In the genomic region with DNA sequence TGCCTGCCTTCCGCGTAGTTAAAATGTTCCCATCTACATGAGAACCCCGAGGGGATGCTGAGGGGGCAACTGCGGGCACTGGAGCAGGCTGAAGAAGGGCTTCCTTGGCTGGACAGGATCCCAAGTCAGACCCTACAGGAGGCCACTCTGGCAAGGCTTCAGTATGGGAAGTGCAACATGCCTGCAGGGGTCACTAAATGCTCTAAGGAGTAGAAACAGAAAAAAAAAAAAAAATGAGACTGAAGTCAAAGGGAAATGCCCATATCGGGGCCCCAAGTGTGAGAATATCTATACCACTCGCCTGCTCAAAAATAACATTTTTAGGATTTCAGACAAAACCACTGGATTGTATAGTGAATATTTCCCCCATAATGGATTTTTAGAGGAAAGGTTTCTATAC, we compare ENCODE assay signal across 1 cellular context.
TF ChIP-seq lines count a peak whose summit lies in the region.

No MANE protein-coding gene starts in this region.

TF ChIP-seq in SK-N-SH treated with all-trans-retinoic acid at 6 μM for 48 hours, 23 proteins besides CTCF, POLR2A, EP300 and RAD21 (continued from another document):
- TF ChIP-seq, protein P1, sequence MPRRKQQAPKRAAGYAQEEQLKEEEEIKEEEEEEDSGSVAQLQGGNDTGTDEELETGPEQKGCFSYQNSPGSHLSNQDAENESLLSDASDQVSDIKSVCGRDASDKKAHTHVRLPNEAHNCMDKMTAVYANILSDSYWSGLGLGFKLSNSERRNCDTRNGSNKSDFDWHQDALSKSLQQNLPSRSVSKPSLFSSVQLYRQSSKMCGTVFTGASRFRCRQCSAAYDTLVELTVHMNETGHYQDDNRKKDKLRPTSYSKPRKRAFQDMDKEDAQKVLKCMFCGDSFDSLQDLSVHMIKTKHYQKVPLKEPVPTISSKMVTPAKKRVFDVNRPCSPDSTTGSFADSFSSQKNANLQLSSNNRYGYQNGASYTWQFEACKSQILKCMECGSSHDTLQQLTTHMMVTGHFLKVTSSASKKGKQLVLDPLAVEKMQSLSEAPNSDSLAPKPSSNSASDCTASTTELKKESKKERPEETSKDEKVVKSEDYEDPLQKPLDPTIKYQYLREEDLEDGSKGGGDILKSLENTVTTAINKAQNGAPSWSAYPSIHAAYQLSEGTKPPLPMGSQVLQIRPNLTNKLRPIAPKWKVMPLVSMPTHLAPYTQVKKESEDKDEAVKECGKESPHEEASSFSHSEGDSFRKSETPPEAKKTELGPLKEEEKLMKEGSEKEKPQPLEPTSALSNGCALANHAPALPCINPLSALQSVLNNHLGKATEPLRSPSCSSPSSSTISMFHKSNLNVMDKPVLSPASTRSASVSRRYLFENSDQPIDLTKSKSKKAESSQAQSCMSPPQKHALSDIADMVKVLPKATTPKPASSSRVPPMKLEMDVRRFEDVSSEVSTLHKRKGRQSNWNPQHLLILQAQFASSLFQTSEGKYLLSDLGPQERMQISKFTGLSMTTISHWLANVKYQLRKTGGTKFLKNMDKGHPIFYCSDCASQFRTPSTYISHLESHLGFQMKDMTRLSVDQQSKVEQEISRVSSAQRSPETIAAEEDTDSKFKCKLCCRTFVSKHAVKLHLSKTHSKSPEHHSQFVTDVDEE (CRISPR knock-in tag; IDR thresholded peaks at IDR 0.05): no peak
- TF ChIP-seq ISL1 (CRISPR knock-in tag; IDR thresholded peaks at IDR 0.05) (no peak), ZC3H10 (CRISPR knock-in tag; IDR thresholded peaks at IDR 0.05) (no peak), ZNF70 (CRISPR knock-in tag; IDR thresholded peaks at IDR 0.05) (no peak), ESRRG (CRISPR knock-in tag; IDR thresholded peaks at IDR 0.05) (no peak), SNAI2 (CRISPR knock-in tag; IDR thresholded peaks at IDR 0.05) (no peak), ARNTL (CRISPR knock-in tag; IDR thresholded peaks at IDR 0.05; ENCODE audit: borderline replicate concordance, low read depth) (no peak), ZNF565 (CRISPR knock-in tag; conservative IDR thresholded peaks at IDR 0.05; ENCODE audit: low read depth) (no peak), ZFP3 (CRISPR knock-in tag; IDR thresholded peaks at IDR 0.05) (no peak)
- TF ChIP-seq, protein P2, sequence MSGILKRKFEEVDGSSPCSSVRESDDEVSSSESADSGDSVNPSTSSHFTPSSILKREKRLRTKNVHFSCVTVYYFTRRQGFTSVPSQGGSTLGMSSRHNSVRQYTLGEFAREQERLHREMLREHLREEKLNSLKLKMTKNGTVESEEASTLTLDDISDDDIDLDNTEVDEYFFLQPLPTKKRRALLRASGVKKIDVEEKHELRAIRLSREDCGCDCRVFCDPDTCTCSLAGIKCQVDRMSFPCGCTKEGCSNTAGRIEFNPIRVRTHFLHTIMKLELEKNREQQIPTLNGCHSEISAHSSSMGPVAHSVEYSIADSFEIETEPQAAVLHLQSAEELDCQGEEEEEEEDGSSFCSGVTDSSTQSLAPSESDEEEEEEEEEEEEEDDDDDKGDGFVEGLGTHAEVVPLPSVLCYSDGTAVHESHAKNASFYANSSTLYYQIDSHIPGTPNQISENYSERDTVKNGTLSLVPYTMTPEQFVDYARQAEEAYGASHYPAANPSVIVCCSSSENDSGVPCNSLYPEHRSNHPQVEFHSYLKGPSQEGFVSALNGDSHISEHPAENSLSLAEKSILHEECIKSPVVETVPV (CRISPR knock-in tag; IDR thresholded peaks at IDR 0.05): no peak
- TF ChIP-seq, protein P3, sequence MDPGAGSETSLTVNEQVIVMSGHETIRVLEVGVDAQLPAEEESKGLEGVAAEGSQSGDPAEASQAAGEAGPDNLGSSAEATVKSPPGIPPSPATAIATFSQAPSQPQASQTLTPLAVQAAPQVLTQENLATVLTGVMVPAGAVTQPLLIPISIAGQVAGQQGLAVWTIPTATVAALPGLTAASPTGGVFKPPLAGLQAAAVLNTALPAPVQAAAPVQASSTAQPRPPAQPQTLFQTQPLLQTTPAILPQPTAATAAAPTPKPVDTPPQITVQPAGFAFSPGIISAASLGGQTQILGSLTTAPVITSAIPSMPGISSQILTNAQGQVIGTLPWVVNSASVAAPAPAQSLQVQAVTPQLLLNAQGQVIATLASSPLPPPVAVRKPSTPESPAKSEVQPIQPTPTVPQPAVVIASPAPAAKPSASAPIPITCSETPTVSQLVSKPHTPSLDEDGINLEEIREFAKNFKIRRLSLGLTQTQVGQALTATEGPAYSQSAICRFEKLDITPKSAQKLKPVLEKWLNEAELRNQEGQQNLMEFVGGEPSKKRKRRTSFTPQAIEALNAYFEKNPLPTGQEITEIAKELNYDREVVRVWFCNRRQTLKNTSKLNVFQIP (CRISPR knock-in tag; IDR thresholded peaks at IDR 0.05; ENCODE audit: borderline replicate concordance, low read depth): no peak
TF ChIP-seq in SK-N-SH treated with all-trans-retinoic acid at 6 μM for 48 hours: peak in this region for 0.
